10 cellular contexts compared by ENCODE assay signal in genomic region chr4:36208884-36209473, GRCh38. TPM values are rescaled to one million over a fixed set of nuclear protein-coding genes. Genes with fewer than 3 reads are reported as not detected.
DNase-seq lines count a peak whose midpoint lies in the region; ATAC-seq and TF ChIP-seq lines count a peak whose summit lies in the region.
"Had no signal": no experiment of that assay in that cellular context is flagged by ENCODE, and none has a peak within 500 bp of the region (broad histone marks: within the 10 kb centered on the region; RNA-seq: fewer than 3 reads in every experiment).

No MANE protein-coding gene starts in this region.

- WGBS in aorta, 2 donors, result 82 to 86% methylated on average over 4 of the region's 4 CpGs

- no peaks in the 10 kb centered on the region for H3K9me3 Mint-ChIP-seq in central memory CD8-positive, alpha-beta T cell

- H3K4me3 Mint-ChIP-seq in central memory CD8-positive, alpha-beta T cell, result peak overlapping the region; percentile 50

- no peaks in the 10 kb centered on the region for H3K27me3 Mint-ChIP-seq in central memory CD8-positive, alpha-beta T cell

- peaks cover 48% of the 10 kb centered on the region for H3K36me3 Mint-ChIP-seq in central memory CD8-positive, alpha-beta T cell (ENCODE audit: insufficient read depth)

- TF ChIP-seq CTCF in A673 (conservative IDR thresholded peaks at IDR 0.05; ENCODE audit: low read depth, low read length), result no peak

- H3K36me3 ChIP-seq in A673 (ENCODE audit: insufficient read depth, low read length, poor library complexity, severe bottlenecking) (no peaks in the 10 kb centered on the region), aorta (ENCODE audit: control insufficient read depth in 1 of 2, insufficient read depth in 2 of 2, low read length in 1 of 2) (no peaks in the 10 kb centered on the region)

- intact Hi-C loops in A673 (cut with micrococcal nuclease; ENCODE audit: unreplicated experiment), result no loop called here
- intact Hi-C loops in aorta (cut with DNase I), result no loop called here

- H3K4me3 ChIP-seq in A673 (ENCODE audit: low read depth, low read length, poor library complexity, severe bottlenecking) (no peak overlapping the region), aorta (ENCODE audit: low read length in 2 of 2) (no peak overlapping the region)

- no TSS peak for BruUV-seq in A673 (replicated peaks; lab: Mats Ljungman, UMichigan)

- ATAC-seq in GM18498 (IDR thresholded peaks at IDR 0.05; ENCODE audit: unreplicated experiment) (peak; percentile 90), GM21360 (IDR thresholded peaks at IDR 0.05; ENCODE audit: unreplicated experiment) (peak; percentile 42), HG03342 (IDR thresholded peaks at IDR 0.05; ENCODE audit: unreplicated experiment) (peak; percentile 86), aorta (ENCODE audit: low FRiP score) (no peak)
- peak; percentile 87 for ATAC-seq in central memory CD8-positive, alpha-beta T cell (replicated peaks; ENCODE audit: extremely low read depth, poor library complexity, severe bottlenecking)

- CTCF ChIA-PET in A673 (lab: Charles Lee), result no interaction called here

- peak in 1 of 2 donors; percentile 36 for DNase-seq in central memory CD8-positive, alpha-beta T cell (ENCODE audit: low spot score in 2 of 2)
- DNase-seq in A673 (ENCODE audit: low spot score) (no peak), occipital lobe (lab: John Stamatoyannopoulos, UW) (no peak), NCI-H226 (no peak), aorta (no peak)
- DNase-seq: NCI-H146 had no signal

- peak overlapping the region; percentile 88 for H3K27ac Mint-ChIP-seq in central memory CD8-positive, alpha-beta T cell (ENCODE audit: low read depth)

- H3K27ac ChIP-seq in A673 (ENCODE audit: low read depth, low read length, poor library complexity, severe bottlenecking) (no peak overlapping the region), aorta (ENCODE audit: low read depth in 1 of 2, low read length in 2 of 2) (no peak overlapping the region)
- H3K27ac ChIP-seq: parathyroid adenoma had no signal

- H3K4me1 ChIP-seq in A673 (ENCODE audit: insufficient read depth, low read length, poor library complexity, severe bottlenecking) (no peaks in the 10 kb centered on the region), aorta (ENCODE audit: control insufficient read depth in 1 of 2, insufficient read depth in 2 of 2, low read length in 2 of 2) (no peaks in the 10 kb centered on the region)
- H3K4me1 ChIP-seq: parathyroid adenoma had no signal

- POLR2A ChIA-PET in A673 (lab: Charles Lee; ENCODE audit: low non-redundant PET), result no interaction called here

- peaks cover 64% of the 10 kb centered on the region for H3K4me1 Mint-ChIP-seq in central memory CD8-positive, alpha-beta T cell

- H3K27me3 ChIP-seq in A673 (replicated peaks; ENCODE audit: insufficient read depth, low read depth, low read length, poor library complexity), result no peaks in the 10 kb centered on the region
- H3K27me3 ChIP-seq in aorta (ENCODE audit: control insufficient read depth in 1 of 2, insufficient read depth in 2 of 2, low read length in 1 of 2), result no peaks in the 10 kb centered on the region

- no peaks in the 10 kb centered on the region for H3K9me3 ChIP-seq in A673 (ENCODE audit: low read depth, low read length, poor library complexity, severe bottlenecking)
- H3K9me3 ChIP-seq in aorta (ENCODE audit: control insufficient read depth, low read length), result no peaks in the 10 kb centered on the region

RNA-seq across cellular contexts. Expression of gene ARAP2, which starts 35.3 kb away (rescaled TPM):
- 0.06 and 0.20 TPM in 2 replicates for total RNA-seq in A673 (2021)
- 91.2 TPM for total RNA-seq in occipital lobe
- total RNA-seq in aorta, result 10 to 100 TPM; 10.5 to 22.7 TPM
- polyA plus RNA-seq in aorta, result 10 to 100 TPM in 1 of 2 donors, under 1 TPM in 1; 0.26 to 14.4 TPM
